In genomic region chr5:90434116-90434714, GRCh38 we compare ENCODE assay signal across 1 cellular context.
TF ChIP-seq lines count a peak whose summit lies in the region.

No MANE protein-coding gene starts in this region.

TF ChIP-seq in GM23338, 12 proteins besides CTCF, POLR2A, EP300 and RAD21 (continued from another document):
- TF ChIP-seq REST (IDR thresholded peaks at IDR 0.05; ENCODE audit: unreplicated experiment) (no peak), ZNF114 (CRISPR knock-in tag; IDR thresholded peaks at IDR 0.05) (no peak)
